1 cellular context compared by ENCODE assay signal in genomic region chr7:30988346-30989005, GRCh38.
TF ChIP-seq lines count a peak whose summit lies in the region.

No MANE protein-coding gene starts in this region.

TF ChIP-seq in H1, 55 proteins besides CTCF, POLR2A, EP300 and RAD21 (continued from another document):
- TF ChIP-seq MAX (IDR thresholded peaks at IDR 0.05): 0 out of 2 replicates have a peak, but pooled peaks have one; percentile 29
- no peak for TF ChIP-seq RXRA (IDR thresholded peaks at IDR 0.05; ENCODE audit: insufficient read depth, low read depth, low read length)
- TF ChIP-seq CEBPB (IDR thresholded peaks at IDR 0.05; ENCODE audit: low read depth, low read length): peak; percentile 95
- no peak for TF ChIP-seq TCF12 (IDR thresholded peaks at IDR 0.05; ENCODE audit: low read depth, low read length)
- no peak for TF ChIP-seq POLR2AphosphoS5 (IDR thresholded peaks at IDR 0.05; ENCODE audit: low read depth, low read length)
- TF ChIP-seq JUND (IDR thresholded peaks at IDR 0.05; ENCODE audit: low read length): no peak
- no peak for TF ChIP-seq POU5F1 (IDR thresholded peaks at IDR 0.05; ENCODE audit: low read depth, low read length)
- no peak for TF ChIP-seq CHD7 (IDR thresholded peaks at IDR 0.05; ENCODE audit: insufficient replicate concordance, low read length)
- TF ChIP-seq TAF7 (optimal IDR thresholded peaks at IDR 0.05; ENCODE audit: borderline replicate concordance, low read depth, low read length): no peak
